ENCODE assay signal across 27 cellular contexts in genomic region chr9:114334490-114334889, GRCh38. TPM values are rescaled to one million over a fixed set of nuclear protein-coding genes. Genes with fewer than 3 reads are reported as not detected.
DNase-seq lines count a peak whose midpoint lies in the region; ATAC-seq, FAIRE-seq and TF ChIP-seq lines count a peak whose summit lies in the region.
"Had no signal": no experiment of that assay in that cellular context is flagged by ENCODE, and none has a peak within 500 bp of the region (broad histone marks: within the 10 kb centered on the region; RNA-seq: fewer than 3 reads in every experiment).

No MANE protein-coding gene starts in this region.

- no peak for ATAC-seq in activated CD8-positive, alpha-beta T cell treated with anti-CD3 and anti-CD28 coated beads, Interleukin-2, amount 10 ng/mL, durations not matched to agents 7 days and 5 days
- ATAC-seq in activated CD8-positive, alpha-beta T cell treated with anti-CD3 and anti-CD28 coated beads for 36 hours, result no peak
- ATAC-seq in CD8-positive, alpha-beta T cell, result no peak
- ATAC-seq in natural killer cell treated with Interleukin-12 subunit alpha and Interleukin-12 subunit beta and Interleukin-15 and Interleukin-18, amount 100 ng/mL, for 72 hours, result no peak
- ATAC-seq in HepG2 (no peak), foreskin keratinocyte (no peak)
- ATAC-seq: Right ventricle myocardium inferior had no signal

- in situ Hi-C loops in HepG2 (cut with HindIII; ENCODE audit: extremely low pct_ligation_motif_present, low pct_unique_long_range_greater_than_20kb), result no loop called here

- no peak overlapping the region for H2AFZ ChIP-seq in HepG2 (ENCODE audit: low read length)
- H2AFZ ChIP-seq: GM23248 had no signal

- peaks cover 31% of the 10 kb centered on the region for H3K36me3 ChIP-seq in CD8-positive, alpha-beta T cell (ENCODE audit: insufficient read depth, low read length)
- H3K36me3 ChIP-seq in HepG2 (replicated peaks in 1 of 2; ENCODE audit: control insufficient read depth in 1 of 2, insufficient read depth in 2 of 2, low read length in 2 of 2), result peaks cover 0 to 12% of the 10 kb centered on the region in 2 experiments; a peak in 2 of 5 replicates
- H3K36me3 ChIP-seq: MG63 had no signal

- H3K4me3 Mint-ChIP-seq in activated CD8-positive, alpha-beta T cell treated with anti-CD3 and anti-CD28 coated beads, Interleukin-2, amount 10 ng/mL, durations not matched to agents 7 days and 5 days, result no peak overlapping the region
- no peak overlapping the region for H3K4me3 Mint-ChIP-seq in activated CD8-positive, alpha-beta T cell treated with anti-CD3 and anti-CD28 coated beads for 36 hours
- H3K4me3 Mint-ChIP-seq in CD8-positive, alpha-beta T cell, result no peak overlapping the region
- H3K4me3 Mint-ChIP-seq in chondrocyte (ENCODE audit: unreplicated experiment), result no peak overlapping the region
- no peak overlapping the region for H3K4me3 Mint-ChIP-seq in natural killer cell treated with Interleukin-12 subunit alpha and Interleukin-12 subunit beta and Interleukin-15 and Interleukin-18, amount 100 ng/mL, for 72 hours
- H3K4me3 Mint-ChIP-seq: CD8-positive, alpha-beta memory T cell had no signal

- CTCF ChIA-PET in activated CD8-positive, alpha-beta T cell treated with anti-CD3 and anti-CD28 coated beads, Interleukin-2, amount 10 ng/mL, durations not matched to agents 7 days and 5 days (lab: Charles Lee), result no interaction called here
- CTCF ChIA-PET in activated CD8-positive, alpha-beta T cell treated with anti-CD3 and anti-CD28 coated beads for 36 hours (lab: Charles Lee), result no interaction called here
- CTCF ChIA-PET in CD8-positive, alpha-beta T cell (lab: Charles Lee), result no interaction called here
- CTCF ChIA-PET in HepG2 (lab: Yijun Ruan, JAX; ENCODE audit: low intra/inter-chr PET ratio, low total read pairs), result no interaction called here

- intact Hi-C loops in activated CD8-positive, alpha-beta T cell treated with anti-CD3 and anti-CD28 coated beads for 36 hours (cut with micrococcal nuclease), result no loop called here
- intact Hi-C loops in CD8-positive, alpha-beta T cell (cut with DNase I, micrococcal nuclease), result loop anchor here in 1 of 2 experiments (10.0 kb wide), 1 partner anchor 680 kb away; no protein-coding TSS in a partner anchor
- intact Hi-C loops in HepG2 (cut with micrococcal nuclease; ENCODE audit: unreplicated experiment), result no loop called here

- TF ChIP-seq POLR2A in HepG2 (IDR thresholded peaks at IDR 0.05; ENCODE audit: insufficient read depth in 1 of 2, low read depth in 2 of 2, low read length in 2 of 2), result no peak

- H3K27me3 ChIP-seq in CD8-positive, alpha-beta T cell (ENCODE audit: insufficient read depth, low read length), result no peaks in the 10 kb centered on the region
- H3K27me3 ChIP-seq in HepG2 (ENCODE audit: control insufficient read depth in 1 of 2, insufficient read depth in 2 of 2, low read length in 2 of 2) (no peaks in the 10 kb centered on the region), foreskin keratinocyte (no peaks in the 10 kb centered on the region)
- H3K27me3 ChIP-seq: BLaER1, MG63, Peyer's patch had no signal

- WGBS in HepG2 (ENCODE audit: low lambda C conversion rate), result 96% methylated on average over 4 of the region's 9 CpGs

- TF ChIP-seq CTCF in activated CD8-positive, alpha-beta T cell treated with anti-CD3 and anti-CD28 coated beads for 36 hours (IDR thresholded peaks at IDR 0.05), result no peak
- TF ChIP-seq CTCF in CD8-positive, alpha-beta T cell (IDR thresholded peaks at IDR 0.05), result no peak
- no peak for TF ChIP-seq CTCF in chondrocyte (IDR thresholded peaks at IDR 0.05)
- no peak for TF ChIP-seq CTCF in HepG2 (CRISPR knock-in tag; IDR thresholded peaks at IDR 0.05)
- no peak for TF ChIP-seq CTCF in foreskin keratinocyte (conservative IDR thresholded peaks at IDR 0.05)

- POLR2A ChIA-PET in activated CD8-positive, alpha-beta T cell treated with anti-CD3 and anti-CD28 coated beads, Interleukin-2, amount 10 ng/mL, durations not matched to agents 7 days and 5 days (lab: Charles Lee), result no interaction called here
- POLR2A ChIA-PET in activated CD8-positive, alpha-beta T cell treated with anti-CD3 and anti-CD28 coated beads for 36 hours (lab: Charles Lee), result no interaction called here
- POLR2A ChIA-PET in CD8-positive, alpha-beta T cell (lab: Charles Lee), result no interaction called here
- POLR2A ChIA-PET in HepG2 (lab: Yijun Ruan, JAX), result no interaction called here

- peak overlapping the region; percentile 40 for H3K27ac Mint-ChIP-seq in activated CD8-positive, alpha-beta T cell treated with anti-CD3 and anti-CD28 coated beads, Interleukin-2, amount 10 ng/mL, durations not matched to agents 7 days and 5 days
- H3K27ac Mint-ChIP-seq in activated CD8-positive, alpha-beta T cell treated with anti-CD3 and anti-CD28 coated beads for 36 hours, result no peak overlapping the region
- peak overlapping the region; percentile 73 for H3K27ac Mint-ChIP-seq in CD8-positive, alpha-beta T cell
- H3K27ac Mint-ChIP-seq in chondrocyte (ENCODE audit: unreplicated experiment), result no peak overlapping the region
- H3K27ac Mint-ChIP-seq in natural killer cell treated with Interleukin-12 subunit alpha and Interleukin-12 subunit beta and Interleukin-15 and Interleukin-18, amount 100 ng/mL, for 72 hours, result peak overlapping the region; percentile 65 to 77

- no peaks in the 10 kb centered on the region for H3K4me1 ChIP-seq in CD8-positive, alpha-beta T cell (ENCODE audit: insufficient read depth, low read length)
- H3K4me1 ChIP-seq in HepG2 (ENCODE audit: insufficient read depth, low read length), result peaks cover 27% of the 10 kb centered on the region
- H3K4me1 ChIP-seq in foreskin keratinocyte, result no peaks in the 10 kb centered on the region
- H3K4me1 ChIP-seq: Peyer's patch had no signal

- FAIRE-seq in HepG2 (lab: Jason Lieb, UNC), result no peak
- FAIRE-seq: GM12891, GM18507 had no signal

- TF ChIP-seq EP300 in HepG2 (IDR thresholded peaks at IDR 0.05; ENCODE audit: low read depth in 2 of 2, low read length in 2 of 2) (no peak), HepG2 (CRISPR knock-in tag; IDR thresholded peaks at IDR 0.05; ENCODE audit: borderline replicate concordance) (no peak)

- no peaks in the 10 kb centered on the region for H4K20me1 ChIP-seq in HepG2 (ENCODE audit: insufficient read depth, low read length)

- no peak for TF ChIP-seq RAD21 in HepG2 (CRISPR knock-in tag; IDR thresholded peaks at IDR 0.05)

- DNase-seq in activated CD8-positive, alpha-beta T cell treated with anti-CD3 and anti-CD28 coated beads, Interleukin-2, amount 10 ng/mL, durations not matched to agents 7 days and 5 days, result no peak
- no peak for DNase-seq in activated CD8-positive, alpha-beta T cell treated with anti-CD3 and anti-CD28 coated beads for 36 hours
- DNase-seq in CD8-positive, alpha-beta T cell, result no peak
- DNase-seq in chondrocyte (ENCODE audit: low spot score), result peak; percentile 41
- no peak for DNase-seq in natural killer cell treated with Interleukin-12 subunit alpha and Interleukin-12 subunit beta and Interleukin-15 and Interleukin-18, amount 100 ng/mL, for 72 hours (ENCODE audit: low spot score)
- DNase-seq in HepG2 (ENCODE audit: low spot score), result no peak
- DNase-seq in foreskin keratinocyte, result no peak
- DNase-seq in hepatic stellate cell (ENCODE audit: low spot score), result no peak
- DNase-seq: CD8-positive, alpha-beta memory T cell; DMS53; EL; GM23248; HCEC 1CT; Kasumi-1; MG63; NCI-H1092; NCI-H2081; NCI-H446 treated with DMSO at 0.1 percent for 48 hours; Peyer's patch had no signal

- BruUV-seq in HepG2 (replicated peaks; lab: Mats Ljungman, UMichigan), result no TSS peak

- H3K4me2 ChIP-seq in HepG2 (ENCODE audit: low read depth, low read length), result no peak overlapping the region
- H3K4me2 ChIP-seq: BLaER1 had no signal

- H3K9me3 Mint-ChIP-seq in activated CD8-positive, alpha-beta T cell treated with anti-CD3 and anti-CD28 coated beads, Interleukin-2, amount 10 ng/mL, durations not matched to agents 7 days and 5 days (ENCODE audit: insufficient read depth), result no peaks in the 10 kb centered on the region
- peaks cover 8% of the 10 kb centered on the region for H3K9me3 Mint-ChIP-seq in activated CD8-positive, alpha-beta T cell treated with anti-CD3 and anti-CD28 coated beads for 36 hours
- no peaks in the 10 kb centered on the region for H3K9me3 Mint-ChIP-seq in CD8-positive, alpha-beta T cell
- no peaks in the 10 kb centered on the region for H3K9me3 Mint-ChIP-seq in chondrocyte (ENCODE audit: low read depth)
- H3K9me3 Mint-ChIP-seq in natural killer cell treated with Interleukin-12 subunit alpha and Interleukin-12 subunit beta and Interleukin-15 and Interleukin-18, amount 100 ng/mL, for 72 hours, result no peaks in the 10 kb centered on the region
- H3K9me3 Mint-ChIP-seq: CD8-positive, alpha-beta memory T cell had no signal

- H3K36me3 Mint-ChIP-seq in activated CD8-positive, alpha-beta T cell treated with anti-CD3 and anti-CD28 coated beads, Interleukin-2, amount 10 ng/mL, durations not matched to agents 7 days and 5 days (ENCODE audit: low read depth), result peaks cover 48% of the 10 kb centered on the region
- peaks cover 47% of the 10 kb centered on the region for H3K36me3 Mint-ChIP-seq in activated CD8-positive, alpha-beta T cell treated with anti-CD3 and anti-CD28 coated beads for 36 hours (ENCODE audit: low read depth)
- H3K36me3 Mint-ChIP-seq in CD8-positive, alpha-beta T cell, result peaks cover 45% of the 10 kb centered on the region
- H3K36me3 Mint-ChIP-seq in chondrocyte (ENCODE audit: low read depth), result peaks cover 28% of the 10 kb centered on the region
- peaks cover 19% of the 10 kb centered on the region for H3K36me3 Mint-ChIP-seq in natural killer cell treated with Interleukin-12 subunit alpha and Interleukin-12 subunit beta and Interleukin-15 and Interleukin-18, amount 100 ng/mL, for 72 hours

- H3K9ac ChIP-seq in HepG2 (ENCODE audit: insufficient read depth, low read depth, low read length), result no peak overlapping the region
- H3K9ac ChIP-seq: BLaER1, GM23248 had no signal

- H3K79me2 ChIP-seq in HepG2 (ENCODE audit: insufficient read depth, low read length), result peaks cover 10% of the 10 kb centered on the region

- H3K27ac ChIP-seq in CD8-positive, alpha-beta T cell (ENCODE audit: low read depth, low read length), result no peak overlapping the region
- H3K27ac ChIP-seq in HepG2 (ENCODE audit: extremely low read length, insufficient read depth, low read length), result no peak overlapping the region
- no peak overlapping the region for H3K27ac ChIP-seq in foreskin keratinocyte
- H3K27ac ChIP-seq: BLaER1, GM23248, HL-60, Peyer's patch had no signal

- H3K4me1 Mint-ChIP-seq in activated CD8-positive, alpha-beta T cell treated with anti-CD3 and anti-CD28 coated beads, Interleukin-2, amount 10 ng/mL, durations not matched to agents 7 days and 5 days (ENCODE audit: low read depth), result peaks cover 10% of the 10 kb centered on the region
- peaks cover 31% of the 10 kb centered on the region for H3K4me1 Mint-ChIP-seq in activated CD8-positive, alpha-beta T cell treated with anti-CD3 and anti-CD28 coated beads for 36 hours (ENCODE audit: low read depth)
- H3K4me1 Mint-ChIP-seq in CD8-positive, alpha-beta T cell (ENCODE audit: low read depth), result peaks cover 19% of the 10 kb centered on the region
- H3K4me1 Mint-ChIP-seq in chondrocyte (ENCODE audit: low read depth), result no peaks in the 10 kb centered on the region
- H3K4me1 Mint-ChIP-seq in natural killer cell treated with Interleukin-12 subunit alpha and Interleukin-12 subunit beta and Interleukin-15 and Interleukin-18, amount 100 ng/mL, for 72 hours (ENCODE audit: low read depth in 2 of 2), result peaks cover 18 to 31% of the 10 kb centered on the region in 2 donors

- no peaks in the 10 kb centered on the region for H3K9me3 ChIP-seq in CD8-positive, alpha-beta T cell (ENCODE audit: low read length)
- no peaks in the 10 kb centered on the region for H3K9me3 ChIP-seq in HepG2 (ENCODE audit: low read length)
- H3K9me3 ChIP-seq: BLaER1, MG63, Peyer's patch had no signal

- H3K4me3 ChIP-seq in CD8-positive, alpha-beta T cell (ENCODE audit: low read depth, low read length), result no peak overlapping the region
- H3K4me3 ChIP-seq in HepG2 (replicated peaks in 1 of 3; ENCODE audit: insufficient read depth in 1 of 3, low read depth in 2 of 3, low read length in 3 of 3), result no peak overlapping the region
- H3K4me3 ChIP-seq: BLaER1, GM23248, MG63, Peyer's patch had no signal

- no peaks in the 10 kb centered on the region for H3K27me3 Mint-ChIP-seq in activated CD8-positive, alpha-beta T cell treated with anti-CD3 and anti-CD28 coated beads, Interleukin-2, amount 10 ng/mL, durations not matched to agents 7 days and 5 days (ENCODE audit: low read depth)
- H3K27me3 Mint-ChIP-seq in activated CD8-positive, alpha-beta T cell treated with anti-CD3 and anti-CD28 coated beads for 36 hours, result no peaks in the 10 kb centered on the region
- H3K27me3 Mint-ChIP-seq in CD8-positive, alpha-beta T cell (ENCODE audit: low read depth), result no peaks in the 10 kb centered on the region
- H3K27me3 Mint-ChIP-seq in chondrocyte (ENCODE audit: low read depth), result no peaks in the 10 kb centered on the region
- no peaks in the 10 kb centered on the region for H3K27me3 Mint-ChIP-seq in natural killer cell treated with Interleukin-12 subunit alpha and Interleukin-12 subunit beta and Interleukin-15 and Interleukin-18, amount 100 ng/mL, for 72 hours

RNA-seq across cellular contexts. Expression of gene ORM2, which starts 4.8 kb away (rescaled TPM):
- not detected for total RNA-seq in activated CD8-positive, alpha-beta T cell treated with anti-CD3 and anti-CD28 coated beads, Interleukin-2, amount 10 ng/mL, durations not matched to agents 7 days and 5 days
- total RNA-seq in activated CD8-positive, alpha-beta T cell treated with anti-CD3 and anti-CD28 coated beads for 36 hours, result not detected
- not detected for total RNA-seq in CD8-positive, alpha-beta T cell
- total RNA-seq in chondrocyte (not detected in 3 replicates), HepG2 (2016; rRNA removed; fragmentation: Illumina TruSeq; extraction: Trizol) (283 and 565 TPM in 2 replicates), foreskin keratinocyte (not detected in 2 replicates)
- not detected for total RNA-seq in natural killer cell treated with Interleukin-12 subunit alpha and Interleukin-12 subunit beta and Interleukin-15 and Interleukin-18, amount 100 ng/mL, for 72 hours
- 120 and 126 TPM in 2 replicates for total RNA-seq in HepG2 (2016; cell fraction: cytosol; rRNA removed; fragmentation: Illumina TruSeq; extraction: Trizol; ENCODE audit: low read depth)
- 282 and 590 TPM in 2 replicates for total RNA-seq in HepG2 (2016; cell fraction: insoluble cytoplasmic fraction; rRNA removed; fragmentation: Illumina TruSeq; extraction: Trizol)
- 75.1 and 75.6 TPM in 2 replicates for total RNA-seq in HepG2 (2016; cell fraction: membrane; rRNA removed; fragmentation: Illumina TruSeq; extraction: Trizol)
- total RNA-seq in HepG2 (2016; cell fraction: nucleus; rRNA removed; fragmentation: Illumina TruSeq; extraction: Trizol), result 420 and 454 TPM in 2 replicates
- polyA plus RNA-seq in HepG2 (2011; rRNA removed) (824 and 855 TPM in 2 replicates), foreskin keratinocyte (not detected in 2 replicates)
- polyA plus RNA-seq in HepG2 (2011; cell fraction: cytosol; rRNA removed), result 632 and 711 TPM in 2 replicates
- polyA plus RNA-seq in HepG2 (2011; cell fraction: nucleus; rRNA removed), result 207 and 253 TPM in 2 replicates
- 237 and 362 TPM in 2 replicates for polyA plus RNA-seq in HepG2 (2012)
- 125 and 138 TPM in 2 replicates for polyA plus RNA-seq in HepG2 (2016; cell fraction: cytosol; fragmentation: Illumina TruSeq; extraction: Trizol; ENCODE audit: low read depth)
- 293 and 314 TPM in 2 replicates for polyA plus RNA-seq in HepG2 (2016; cell fraction: insoluble cytoplasmic fraction; fragmentation: Illumina TruSeq; extraction: Trizol; ENCODE audit: low read depth)
- polyA plus RNA-seq in HepG2 (2016; cell fraction: membrane; fragmentation: Illumina TruSeq; extraction: Trizol; ENCODE audit: low read depth), result 75.7 and 76.3 TPM in 2 replicates
- polyA plus RNA-seq in HepG2 (2016; cell fraction: nucleus; fragmentation: Illumina TruSeq; extraction: Trizol; ENCODE audit: insufficient read depth, low read depth), result 731 and 821 TPM in 2 replicates
- 257 TPM in 1 of 2 replicates, not detected in the other for polyA minus RNA-seq in HepG2 (2011; rRNA and poly(A)+ RNA removed; ENCODE audit: low replicate concordance)
- polyA minus RNA-seq in HepG2 (2011; cell fraction: cytosol; rRNA and poly(A)+ RNA removed), result 147 and 150 TPM in 2 replicates
- polyA minus RNA-seq in HepG2 (2011; cell fraction: nucleus; rRNA and poly(A)+ RNA removed), result 41.2 and 60.7 TPM in 2 replicates
- total RNA-seq: A172; CD8-positive, alpha-beta memory T cell; GM23248; HT1080; IMR-90; Peyer's patch; Right ventricle myocardium inferior had no signal
- polyA plus RNA-seq: CD8-positive, alpha-beta memory T cell; GM23248; IMR-90 had no signal

RNA-seq across cellular contexts. Expression of gene ORM1, which starts 11.6 kb away (rescaled TPM):
- not detected for total RNA-seq in activated CD8-positive, alpha-beta T cell treated with anti-CD3 and anti-CD28 coated beads, Interleukin-2, amount 10 ng/mL, durations not matched to agents 7 days and 5 days
- not detected for total RNA-seq in activated CD8-positive, alpha-beta T cell treated with anti-CD3 and anti-CD28 coated beads for 36 hours
- not detected for total RNA-seq in CD8-positive, alpha-beta T cell
- total RNA-seq in chondrocyte, result not detected in 3 replicates
- not detected for total RNA-seq in natural killer cell treated with Interleukin-12 subunit alpha and Interleukin-12 subunit beta and Interleukin-15 and Interleukin-18, amount 100 ng/mL, for 72 hours
- 327 and 699 TPM in 2 replicates for total RNA-seq in HepG2 (2016; rRNA removed; fragmentation: Illumina TruSeq; extraction: Trizol)
- 148 and 154 TPM in 2 replicates for total RNA-seq in HepG2 (2016; cell fraction: cytosol; rRNA removed; fragmentation: Illumina TruSeq; extraction: Trizol; ENCODE audit: low read depth)
- 343 and 706 TPM in 2 replicates for total RNA-seq in HepG2 (2016; cell fraction: insoluble cytoplasmic fraction; rRNA removed; fragmentation: Illumina TruSeq; extraction: Trizol)
- 103 and 109 TPM in 2 replicates for total RNA-seq in HepG2 (2016; cell fraction: membrane; rRNA removed; fragmentation: Illumina TruSeq; extraction: Trizol)
- total RNA-seq in HepG2 (2016; cell fraction: nucleus; rRNA removed; fragmentation: Illumina TruSeq; extraction: Trizol), result 507 and 557 TPM in 2 replicates
- 1,180 and 1,355 TPM in 2 replicates for polyA plus RNA-seq in HepG2 (2011; rRNA removed)
- 1,385 and 1,736 TPM in 2 replicates for polyA plus RNA-seq in HepG2 (2011; cell fraction: cytosol; rRNA removed)
- polyA plus RNA-seq in HepG2 (2011; cell fraction: nucleus; rRNA removed), result 375 and 530 TPM in 2 replicates
- polyA plus RNA-seq in HepG2 (2012), result 373 and 660 TPM in 2 replicates
- 188 and 210 TPM in 2 replicates for polyA plus RNA-seq in HepG2 (2016; cell fraction: cytosol; fragmentation: Illumina TruSeq; extraction: Trizol; ENCODE audit: low read depth)
- polyA plus RNA-seq in HepG2 (2016; cell fraction: insoluble cytoplasmic fraction; fragmentation: Illumina TruSeq; extraction: Trizol; ENCODE audit: low read depth), result 388 and 407 TPM in 2 replicates
- polyA plus RNA-seq in HepG2 (2016; cell fraction: membrane; fragmentation: Illumina TruSeq; extraction: Trizol; ENCODE audit: low read depth), result 103 and 105 TPM in 2 replicates
- polyA plus RNA-seq in HepG2 (2016; cell fraction: nucleus; fragmentation: Illumina TruSeq; extraction: Trizol; ENCODE audit: insufficient read depth, low read depth), result 956 and 1,026 TPM in 2 replicates
- 0.30 and 495 TPM in 2 replicates for polyA minus RNA-seq in HepG2 (2011; rRNA and poly(A)+ RNA removed; ENCODE audit: low replicate concordance)
- polyA minus RNA-seq in HepG2 (2011; cell fraction: cytosol; rRNA and poly(A)+ RNA removed), result 195 and 257 TPM in 2 replicates
- polyA minus RNA-seq in HepG2 (2011; cell fraction: nucleus; rRNA and poly(A)+ RNA removed), result 78.8 and 152 TPM in 2 replicates
- total RNA-seq in foreskin keratinocyte, result not detected in 2 replicates
- polyA plus RNA-seq in foreskin keratinocyte, result not detected in 2 replicates
- total RNA-seq: A172; CD8-positive, alpha-beta memory T cell; GM23248; HT1080; Peyer's patch had no signal
- polyA plus RNA-seq: CD8-positive, alpha-beta memory T cell; GM23248; IMR-90 had no signal

RNA-seq across cellular contexts. Expression of gene AKNA, which starts 53.3 kb away (rescaled TPM):
- 100 to 1,000 TPM; 413 to 430 TPM for total RNA-seq in activated CD8-positive, alpha-beta T cell treated with anti-CD3 and anti-CD28 coated beads, Interleukin-2, amount 10 ng/mL, durations not matched to agents 7 days and 5 days
- total RNA-seq in activated CD8-positive, alpha-beta T cell treated with anti-CD3 and anti-CD28 coated beads for 36 hours, result 100 to 1,000 TPM; 166 to 167 TPM
- 100 to 1,000 TPM; 249 to 269 TPM for total RNA-seq in CD8-positive, alpha-beta T cell
- total RNA-seq in chondrocyte (19.1 to 43.1 TPM (median 43.0 TPM) in 3 replicates), HepG2 (2016; rRNA removed; fragmentation: Illumina TruSeq; extraction: Trizol) (2.5 and 3.1 TPM in 2 replicates), foreskin keratinocyte (5.4 and 7.9 TPM in 2 replicates)
- 100 to 1,000 TPM; 332 to 469 TPM for total RNA-seq in natural killer cell treated with Interleukin-12 subunit alpha and Interleukin-12 subunit beta and Interleukin-15 and Interleukin-18, amount 100 ng/mL, for 72 hours
- total RNA-seq in HepG2 (2016; cell fraction: cytosol; rRNA removed; fragmentation: Illumina TruSeq; extraction: Trizol; ENCODE audit: low read depth), result 0.44 and 0.81 TPM in 2 replicates
- total RNA-seq in HepG2 (2016; cell fraction: insoluble cytoplasmic fraction; rRNA removed; fragmentation: Illumina TruSeq; extraction: Trizol), result 2.1 and 3.1 TPM in 2 replicates
- total RNA-seq in HepG2 (2016; cell fraction: membrane; rRNA removed; fragmentation: Illumina TruSeq; extraction: Trizol), result 1.4 and 1.9 TPM in 2 replicates
- 2.4 and 2.8 TPM in 2 replicates for total RNA-seq in HepG2 (2016; cell fraction: nucleus; rRNA removed; fragmentation: Illumina TruSeq; extraction: Trizol)
- polyA plus RNA-seq in HepG2 (2011; rRNA removed) (3.0 and 4.8 TPM in 2 replicates), foreskin keratinocyte (4.0 and 5.8 TPM in 2 replicates)
- polyA plus RNA-seq in HepG2 (2011; cell fraction: cytosol; rRNA removed), result 2.1 and 2.5 TPM in 2 replicates
- polyA plus RNA-seq in HepG2 (2011; cell fraction: nucleus; rRNA removed), result 15.0 and 15.5 TPM in 2 replicates
- polyA plus RNA-seq in HepG2 (2012), result 4.7 and 7.6 TPM in 2 replicates
- 0.41 and 0.43 TPM in 2 replicates for polyA plus RNA-seq in HepG2 (2016; cell fraction: cytosol; fragmentation: Illumina TruSeq; extraction: Trizol; ENCODE audit: low read depth)
- polyA plus RNA-seq in HepG2 (2016; cell fraction: insoluble cytoplasmic fraction; fragmentation: Illumina TruSeq; extraction: Trizol; ENCODE audit: low read depth), result 2.0 and 3.7 TPM in 2 replicates
- polyA plus RNA-seq in HepG2 (2016; cell fraction: membrane; fragmentation: Illumina TruSeq; extraction: Trizol; ENCODE audit: low read depth), result 1.1 and 1.4 TPM in 2 replicates
- 6.0 and 6.2 TPM in 2 replicates for polyA plus RNA-seq in HepG2 (2016; cell fraction: nucleus; fragmentation: Illumina TruSeq; extraction: Trizol; ENCODE audit: insufficient read depth, low read depth)
- 7.8 and 7.9 TPM in 2 replicates for polyA minus RNA-seq in HepG2 (2011; rRNA and poly(A)+ RNA removed; ENCODE audit: low replicate concordance)
- 3.5 and 3.7 TPM in 2 replicates for polyA minus RNA-seq in HepG2 (2011; cell fraction: cytosol; rRNA and poly(A)+ RNA removed)
- polyA minus RNA-seq in HepG2 (2011; cell fraction: nucleus; rRNA and poly(A)+ RNA removed), result 12.0 and 15.4 TPM in 2 replicates

Comparison
In these comparisons a context has a peak if more than half of its experiments do, and no peak if none do; other contexts are left out.
1. H3K27ac Mint-ChIP-seq: peak in activated CD8-positive, alpha-beta T cell treated with anti-CD3 and anti-CD28 coated beads, Interleukin-2, amount 10 ng/mL, durations not matched to agents 7 days and 5 days (single experiment), CD8-positive, alpha-beta T cell (single experiment) and natural killer cell treated with Interleukin-12 subunit alpha and Interleukin-12 subunit beta and Interleukin-15 and Interleukin-18, amount 100 ng/mL, for 72 hours (2 of 2); none in activated CD8-positive, alpha-beta T cell treated with anti-CD3 and anti-CD28 coated beads for 36 hours (single experiment) and chondrocyte (single experiment).
2. RNA of gene ORM2, which starts 4.8 kb away (total RNA-seq): 75.1 to 590 TPM in HepG2; not detected in activated CD8-positive, alpha-beta T cell treated with anti-CD3 and anti-CD28 coated beads, Interleukin-2, amount 10 ng/mL, durations not matched to agents 7 days and 5 days, not detected in activated CD8-positive, alpha-beta T cell treated with anti-CD3 and anti-CD28 coated beads for 36 hours, not detected in CD8-positive, alpha-beta T cell, not detected in chondrocyte, not detected in natural killer cell treated with Interleukin-12 subunit alpha and Interleukin-12 subunit beta and Interleukin-15 and Interleukin-18, amount 100 ng/mL, for 72 hours and not detected in foreskin keratinocyte; every median in the first group is over 10 times any median in the second.
3. RNA of gene ORM1, which starts 11.6 kb away (total RNA-seq): 103 to 706 TPM in HepG2; not detected in activated CD8-positive, alpha-beta T cell treated with anti-CD3 and anti-CD28 coated beads, Interleukin-2, amount 10 ng/mL, durations not matched to agents 7 days and 5 days, not detected in activated CD8-positive, alpha-beta T cell treated with anti-CD3 and anti-CD28 coated beads for 36 hours, not detected in CD8-positive, alpha-beta T cell, not detected in chondrocyte, not detected in natural killer cell treated with Interleukin-12 subunit alpha and Interleukin-12 subunit beta and Interleukin-15 and Interleukin-18, amount 100 ng/mL, for 72 hours and not detected in foreskin keratinocyte; every median in the first group is over 100 times any median in the second.